Comparison of ENCODE assay signal across 9 cellular contexts in genomic region chr5:141477169-141477568, GRCh38. TPM values are rescaled to one million over a fixed set of nuclear protein-coding genes. Genes with fewer than 3 reads are reported as not detected.
DNase-seq lines count a peak whose midpoint lies in the region; ATAC-seq and TF ChIP-seq lines count a peak whose summit lies in the region.
"Had no signal": no experiment of that assay in that cellular context is flagged by ENCODE, and none has a peak within 500 bp of the region (broad histone marks: within the 10 kb centered on the region; RNA-seq: fewer than 3 reads in every experiment).

No MANE protein-coding gene starts in this region.

- no peaks in the 10 kb centered on the region for H3K9me3 ChIP-seq in lower lobe of right lung
- no peaks in the 10 kb centered on the region for H3K9me3 ChIP-seq in testis

- no peak for TF ChIP-seq POLR2A in testis (IDR thresholded peaks at IDR 0.05)
- no peak for TF ChIP-seq POLR2A in GM18505 (IDR thresholded peaks at IDR 0.05; ENCODE audit: borderline replicate concordance, extremely low read depth, insufficient read depth, insufficient read length)

- H3K4me1 Mint-ChIP-seq in activated T-cell treated with anti-CD3 and anti-CD28 coated beads, Interleukin-2, amount 50 U/mL, for 72 hours (ENCODE audit: low read depth) = peaks cover 29% of the 10 kb centered on the region

- H3K27me3 Mint-ChIP-seq in activated T-cell treated with anti-CD3 and anti-CD28 coated beads, Interleukin-2, amount 50 U/mL, for 72 hours (ENCODE audit: low read depth) = peaks cover 53% of the 10 kb centered on the region

- H3K4me1 ChIP-seq in lower lobe of right lung (peaks cover 44% of the 10 kb centered on the region), testis (peaks cover 14% of the 10 kb centered on the region)

- peaks cover 0 to 3% of the 10 kb centered on the region in 2 donors for H3K36me3 Mint-ChIP-seq in activated T-cell treated with anti-CD3 and anti-CD28 coated beads, Interleukin-2, amount 50 U/mL, for 72 hours (ENCODE audit: insufficient read depth in 2 of 2)

- H3K36me3 ChIP-seq in lower lobe of right lung (no peaks in the 10 kb centered on the region), testis (ENCODE audit: low read depth, missing control alignments) (no peaks in the 10 kb centered on the region)

- no peak overlapping the region for H3K27ac Mint-ChIP-seq in activated T-cell treated with anti-CD3 and anti-CD28 coated beads, Interleukin-2, amount 50 U/mL, for 72 hours

- in situ Hi-C loops in astrocyte of the spinal cord (cut with HindIII; ENCODE audit: low sequenced_read_pairs) = no loop called here

- peak overlapping the region; percentile 91 to 94 for H3K4me3 Mint-ChIP-seq in activated T-cell treated with anti-CD3 and anti-CD28 coated beads, Interleukin-2, amount 50 U/mL, for 72 hours

- no peak for TF ChIP-seq CTCF in astrocyte of the spinal cord (IDR thresholded peaks at IDR 0.05; ENCODE audit: low read depth, low read length)
- TF ChIP-seq CTCF in lower lobe of right lung (IDR thresholded peaks at IDR 0.05) = no peak
- TF ChIP-seq CTCF in testis (IDR thresholded peaks at IDR 0.05) = no peak

- H3K27ac ChIP-seq in lower lobe of right lung = peak overlapping the region; percentile 7
- no peak overlapping the region for H3K27ac ChIP-seq in testis

- 32 to 37% methylated on average over 16 to 17 of the region's 17 CpGs for WGBS in testis, 2 donors

- no peaks in the 10 kb centered on the region for H3K9me3 Mint-ChIP-seq in activated T-cell treated with anti-CD3 and anti-CD28 coated beads, Interleukin-2, amount 50 U/mL, for 72 hours

- peaks cover 13% of the 10 kb centered on the region for H3K27me3 ChIP-seq in lower lobe of right lung (ENCODE audit: low read depth)
- no peaks in the 10 kb centered on the region for H3K27me3 ChIP-seq in testis

- DNase-seq in activated T-cell treated with anti-CD3 and anti-CD28 coated beads, Interleukin-2, amount 50 U/mL, for 72 hours = no peak
- DNase-seq in activated T-cell treated with anti-CD3 and anti-CD28 coated beads, Interleukin-2, amount 50 U/mL, for 48 hours = no peak
- DNase-seq in astrocyte of the spinal cord (ENCODE audit: low read depth, low spot score) (no peak), lower lobe of right lung (no peak), testis (no peak), NCI-H2081 treated with DMSO at 0.1 percent for 48 hours (lab: John Stamatoyannopoulos, UW) (no peak), posterior vena cava (ENCODE audit: low spot score) (no peak)

- peak overlapping the region; percentile 61 for H3K4me3 ChIP-seq in astrocyte of the spinal cord (ENCODE audit: low read depth, low read length)
- H3K4me3 ChIP-seq in lower lobe of right lung = peak overlapping the region; percentile 63
- peak overlapping the region; percentile 50 to 65 for H3K4me3 ChIP-seq in testis

- intact Hi-C loops in lower lobe of right lung (cut with DNase I) = no loop called here
- intact Hi-C loops in testis (cut with DNase I; ENCODE audit: low total_unique reads) = loop anchor here (5.0 kb wide), 1 partner anchor 35 kb away; no protein-coding TSS in a partner anchor
- intact Hi-C loops in posterior vena cava (cut with DNase I) = loop anchor here in 1 of 2 donors (5.0 kb wide), 1 partner anchor 35 kb away; no protein-coding TSS in a partner anchor

- ATAC-seq in activated T-cell treated with anti-CD3 and anti-CD28 coated beads, Interleukin-2, amount 50 U/mL, for 72 hours (replicated peaks in 1 of 2) = no peak
- ATAC-seq in lower lobe of right lung (no peak), GM18505 (IDR thresholded peaks at IDR 0.05; ENCODE audit: unreplicated experiment) (no peak)

RNA-seq across cellular contexts. Expression of gene PCDHGC3, which starts 1.4 kb away (rescaled TPM):
- total RNA-seq in activated T-cell treated with anti-CD3 and anti-CD28 coated beads, Interleukin-2, amount 50 U/mL, for 72 hours = not detected
- total RNA-seq in lower lobe of right lung (82.4 TPM), testis (10 to 100 TPM; 14.5 to 29.4 TPM), posterior vena cava (10 to 100 TPM; 71.1 to 90.6 TPM)
- 61.1 TPM for polyA plus RNA-seq in testis (ENCODE audit: insufficient read depth, low read depth, low replicate concordance)

RNA-seq across cellular contexts. Expression of gene PCDHGC4, which starts 7.7 kb away (rescaled TPM):
- not detected for total RNA-seq in activated T-cell treated with anti-CD3 and anti-CD28 coated beads, Interleukin-2, amount 50 U/mL, for 72 hours
- total RNA-seq in lower lobe of right lung = 1.5 TPM
- 1 to 10 TPM; 6.1 TPM for total RNA-seq in testis
- polyA plus RNA-seq in testis (ENCODE audit: insufficient read depth, low read depth, low replicate concordance) = 0.57 TPM
- total RNA-seq in posterior vena cava = 1 to 10 TPM; 2.0 to 2.9 TPM
- total RNA-seq: HT-29 had no signal

RNA-seq across cellular contexts. Expression of gene PCDHGC5, which starts 11.7 kb away (rescaled TPM):
- total RNA-seq in activated T-cell treated with anti-CD3 and anti-CD28 coated beads, Interleukin-2, amount 50 U/mL, for 72 hours = not detected
- total RNA-seq in lower lobe of right lung (1.8 TPM), testis (1 to 10 TPM; 4.9 to 5.4 TPM), posterior vena cava (1 to 10 TPM; 2.3 to 2.6 TPM)
- 0.50 TPM for polyA plus RNA-seq in testis (ENCODE audit: insufficient read depth, low read depth, low replicate concordance)

RNA-seq across cellular contexts. Expression of gene PCDHGA12, which starts 46.9 kb away (rescaled TPM):
- under 1 TPM; 0.12 to 0.17 TPM for total RNA-seq in activated T-cell treated with anti-CD3 and anti-CD28 coated beads, Interleukin-2, amount 50 U/mL, for 72 hours
- total RNA-seq in lower lobe of right lung (5.9 TPM), testis (10 to 100 TPM; 10.3 to 11.3 TPM), posterior vena cava (10 to 100 TPM in 1 of 2 donors, 1 to 10 TPM in 1; 5.2 to 11.6 TPM)
- 2.7 TPM for polyA plus RNA-seq in testis (ENCODE audit: insufficient read depth, low read depth, low replicate concordance)

RNA-seq across cellular contexts. Expression of gene PCDHGA11, which starts 56.3 kb away (rescaled TPM):
- total RNA-seq in activated T-cell treated with anti-CD3 and anti-CD28 coated beads, Interleukin-2, amount 50 U/mL, for 72 hours = under 1 TPM in 1 of 2 donors, not detected in 1; 0.22 TPM
- 3.2 TPM for total RNA-seq in lower lobe of right lung
- 1 to 10 TPM; 8.4 to 9.1 TPM for total RNA-seq in testis
- 0.83 TPM for polyA plus RNA-seq in testis (ENCODE audit: insufficient read depth, low read depth, low replicate concordance)
- 1 to 10 TPM; 4.6 to 4.8 TPM for total RNA-seq in posterior vena cava

Comparison
In these comparisons a context has a peak if more than half of its experiments do, and no peak if none do; other contexts are left out.
1. RNA of gene PCDHGC3, which starts 1.4 kb away (total RNA-seq): 71.1 to 90.6 TPM in posterior vena cava, 82.4 TPM in lower lobe of right lung (single experiment) and 14.5 to 29.4 TPM in testis; not detected in activated T-cell treated with anti-CD3 and anti-CD28 coated beads, Interleukin-2, amount 50 U/mL, for 72 hours; every median in the first group is over 10 times any median in the second.
2. Peak in every context shown above with its lines, with median percentiles within 50 percentile points of each other: H3K4me3 ChIP-seq.